Comparison of ENCODE assay signal across 8 cellular contexts in the genomic region with DNA sequence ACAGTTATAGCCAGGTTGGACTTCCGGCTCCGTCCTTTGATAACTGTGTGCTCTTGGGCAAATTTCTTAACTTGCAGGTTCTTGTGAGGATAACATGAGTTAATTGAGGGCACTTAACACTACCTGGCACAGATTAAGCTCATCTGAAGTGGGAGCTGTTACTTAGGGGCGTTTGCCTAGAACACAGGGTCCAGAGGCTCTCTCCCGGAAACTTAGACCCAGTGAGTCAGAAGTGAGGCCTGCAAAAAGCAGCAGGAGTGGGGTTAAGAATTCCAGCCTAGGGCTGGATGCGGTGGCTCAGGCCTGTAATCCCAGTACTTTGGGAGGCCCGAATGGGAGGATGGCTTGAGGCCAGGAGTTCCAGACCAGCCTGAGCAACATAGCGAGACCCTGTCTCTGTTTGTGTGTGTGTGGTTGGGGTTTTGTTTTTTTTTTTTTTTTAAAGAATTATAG. TPM values are rescaled to one million over a fixed set of nuclear protein-coding genes. Genes with fewer than 3 reads are reported as not detected.
DNase-seq lines count a peak whose midpoint lies in the region; ATAC-seq and TF ChIP-seq lines count a peak whose summit lies in the region.

No MANE protein-coding gene starts in this region.

- no peak for TF ChIP-seq POLR2A in right lobe of liver (IDR thresholded peaks at IDR 0.05)

- H3K36me3 ChIP-seq in ascending aorta: peaks cover 0 to 18% of the 10 kb centered on the region in 2 donors
- no peaks in the 10 kb centered on the region for H3K36me3 ChIP-seq in right lobe of liver

- no peaks in the 10 kb centered on the region for H3K9me3 ChIP-seq in ascending aorta
- no peaks in the 10 kb centered on the region for H3K9me3 ChIP-seq in right lobe of liver

- peaks cover 19% of the 10 kb centered on the region for H3K36me3 Mint-ChIP-seq in activated T-cell treated with anti-CD3 and anti-CD28 coated beads, Interleukin-2, amount 50 U/mL, for 4 hours (ENCODE audit: insufficient read depth)
- H3K36me3 Mint-ChIP-seq in type B pancreatic cell: peaks cover 3% of the 10 kb centered on the region

- no peak for ATAC-seq in activated T-cell treated with anti-CD3 and anti-CD28 coated beads, Interleukin-2, amount 50 U/mL, for 4 hours
- ATAC-seq in right lobe of liver: peak in 1 of 4 donors; percentile 2
- no peak for ATAC-seq in GM18502 (IDR thresholded peaks at IDR 0.05; ENCODE audit: poor library complexity, unreplicated experiment)
- ATAC-seq in GM18873 (IDR thresholded peaks at IDR 0.05; ENCODE audit: low FRiP score, unreplicated experiment): no peak

- H3K27me3 ChIP-seq in ascending aorta (no peaks in the 10 kb centered on the region), right lobe of liver (no peaks in the 10 kb centered on the region)

- WGBS in right lobe of liver (ENCODE audit: insufficient coverage, low coverage, low lambda C conversion rate, missing lambda C conversion rate): 26% methylated on average over 7 of the region's 7 CpGs

- H3K4me1 Mint-ChIP-seq in activated T-cell treated with anti-CD3 and anti-CD28 coated beads, Interleukin-2, amount 50 U/mL, for 4 hours (ENCODE audit: low read depth): peaks cover 80% of the 10 kb centered on the region
- peaks cover 35% of the 10 kb centered on the region for H3K4me1 Mint-ChIP-seq in type B pancreatic cell (ENCODE audit: unreplicated experiment)

- H3K27ac Mint-ChIP-seq in type B pancreatic cell: peak overlapping the region; percentile 47

- H3K4me3 Mint-ChIP-seq in activated T-cell treated with anti-CD3 and anti-CD28 coated beads, Interleukin-2, amount 50 U/mL, for 4 hours: peak overlapping the region; percentile 91
- peak overlapping the region; percentile 88 for H3K4me3 Mint-ChIP-seq in type B pancreatic cell

- TF ChIP-seq CTCF in ascending aorta (IDR thresholded peaks at IDR 0.05) (no peak), right lobe of liver (IDR thresholded peaks at IDR 0.05) (no peak), type B pancreatic cell (conservative IDR thresholded peaks at IDR 0.05) (no peak)

- intact Hi-C loops in ascending aorta (cut with DNase I) (loop anchor here (5.0 kb wide), 2 partner anchors 176 to 246 kb away; partner anchors contain the start of genes ALDOA, HIRIP3 and INO80E), right lobe of liver (cut with DNase I) (no loop called here)

- H3K4me3 ChIP-seq in ascending aorta (peak overlapping the region; percentile 54 to 76), right lobe of liver (peak overlapping the region; percentile 65 to 79 (median 79))

- H3K9me3 Mint-ChIP-seq in activated T-cell treated with anti-CD3 and anti-CD28 coated beads, Interleukin-2, amount 50 U/mL, for 4 hours: no peaks in the 10 kb centered on the region
- no peaks in the 10 kb centered on the region for H3K9me3 Mint-ChIP-seq in type B pancreatic cell

- DNase-seq in activated T-cell treated with anti-CD3 and anti-CD28 coated beads, Interleukin-2, amount 50 U/mL, for 4 hours: no peak
- no peak for DNase-seq in activated T-cell treated with anti-CD3 and anti-CD28 coated beads for 4 hours
- no peak for DNase-seq in ascending aorta (ENCODE audit: low spot score in 2 of 2)
- no peak for DNase-seq in right lobe of liver
- no peak for DNase-seq in type B pancreatic cell (ENCODE audit: extremely low spot score, unreplicated experiment)
- DNase-seq in NCI-H446 treated with DMSO at 0.1 percent for 48 hours (lab: John Stamatoyannopoulos, UW): no peak

- H3K4me1 ChIP-seq in ascending aorta (peaks cover 28 to 54% of the 10 kb centered on the region in 2 donors), right lobe of liver (peaks cover 0 to 50% (median 25%) of the 10 kb centered on the region in 4 donors)

- H3K27ac ChIP-seq in ascending aorta (peak overlapping the region; percentile 90 to 92), right lobe of liver (peak overlapping the region; percentile 68 to 89 (median 74))

- H3K27me3 Mint-ChIP-seq in activated T-cell treated with anti-CD3 and anti-CD28 coated beads, Interleukin-2, amount 50 U/mL, for 4 hours (ENCODE audit: low read depth): no peaks in the 10 kb centered on the region
- H3K27me3 Mint-ChIP-seq in type B pancreatic cell: no peaks in the 10 kb centered on the region

RNA-seq across cellular contexts. Expression of gene MVP, which starts 1.4 kb away (rescaled TPM):
- total RNA-seq in activated T-cell treated with anti-CD3 and anti-CD28 coated beads, Interleukin-2, amount 50 U/mL, for 4 hours: 10 to 100 TPM; 80.6 to 86.4 (median 85.8) TPM
- total RNA-seq in ascending aorta (244 TPM), right lobe of liver (100 to 1,000 TPM in 2 of 6 experiments, 10 to 100 TPM in 4; 37.4 to 112 (median 77.8) TPM), type B pancreatic cell (ENCODE audit: low replicate concordance) (27.4 and 46.3 TPM in 2 replicates)

RNA-seq across cellular contexts. Expression of gene PAGR1, which starts 5.7 kb away (rescaled TPM):
- total RNA-seq in activated T-cell treated with anti-CD3 and anti-CD28 coated beads, Interleukin-2, amount 50 U/mL, for 4 hours: 10 to 100 TPM; 35.2 to 40.9 (median 40.7) TPM
- total RNA-seq in ascending aorta (54.3 TPM), right lobe of liver (10 to 100 TPM in 5 of 6 experiments, 1 to 10 TPM in 1; 8.5 to 26.1 (median 11.5) TPM), type B pancreatic cell (ENCODE audit: low replicate concordance) (25.5 and 33.5 TPM in 2 replicates)

RNA-seq across cellular contexts. Expression of gene PRRT2, which starts 9.7 kb away (rescaled TPM):
- 1 to 10 TPM in 1 of 3 donors, under 1 TPM in 2; 0.34 to 1.6 (median 0.76) TPM for total RNA-seq in activated T-cell treated with anti-CD3 and anti-CD28 coated beads, Interleukin-2, amount 50 U/mL, for 4 hours
- total RNA-seq in ascending aorta: 5.0 TPM
- under 1 TPM in 4 of 6 experiments, not detected in 2; 0.15 to 0.98 (median 0.51) TPM for total RNA-seq in right lobe of liver
- total RNA-seq in type B pancreatic cell (ENCODE audit: low replicate concordance): 1.4 and 15.1 TPM in 2 replicates

RNA-seq across cellular contexts. Expression of gene MAZ, which starts 15.4 kb away (rescaled TPM):
- 100 to 1,000 TPM; 321 to 471 (median 409) TPM for total RNA-seq in activated T-cell treated with anti-CD3 and anti-CD28 coated beads, Interleukin-2, amount 50 U/mL, for 4 hours
- total RNA-seq in ascending aorta: 146 TPM
- 100 to 1,000 TPM in 1 of 6 experiments, 10 to 100 TPM in 5; 42.9 to 106 (median 60.7) TPM for total RNA-seq in right lobe of liver
- total RNA-seq in type B pancreatic cell (ENCODE audit: low replicate concordance): 207 and 294 TPM in 2 replicates

RNA-seq across cellular contexts. Expression of gene KIF22, which starts 31.1 kb away (rescaled TPM):
- total RNA-seq in activated T-cell treated with anti-CD3 and anti-CD28 coated beads, Interleukin-2, amount 50 U/mL, for 4 hours: 10 to 100 TPM; 73.5 to 82.2 (median 79.7) TPM
- total RNA-seq in ascending aorta: 28.6 TPM
- total RNA-seq in right lobe of liver: 10 to 100 TPM in 5 of 6 experiments, 1 to 10 TPM in 1; 9.8 to 27.1 (median 24.7) TPM
- total RNA-seq in type B pancreatic cell (ENCODE audit: low replicate concordance): 54.8 and 112 TPM in 2 replicates
